17 cellular contexts compared by ENCODE assay signal in genomic region chr1:227343727-227344551, GRCh38. TPM values are rescaled to one million over a fixed set of nuclear protein-coding genes. Genes with fewer than 3 reads are reported as not detected.
DNase-seq lines count a peak whose midpoint lies in the region; ATAC-seq and TF ChIP-seq lines count a peak whose summit lies in the region.
"Had no signal": no experiment of that assay in that cellular context is flagged by ENCODE, and none has a peak within 500 bp of the region (broad histone marks: within the 10 kb centered on the region; RNA-seq: fewer than 3 reads in every experiment).

No MANE protein-coding gene starts in this region.

- TF ChIP-seq CTCF in PC-9 (conservative IDR thresholded peaks at IDR 0.05) = no peak

- H2AFZ ChIP-seq in PC-9 = no peak overlapping the region
- peak overlapping the region; percentile 64 for H2AFZ ChIP-seq in neuronal stem cell (ENCODE audit: low read length)

- peaks cover 18% of the 10 kb centered on the region; the same call in 1 of the 2 replicates for H3F3A ChIP-seq in PC-9 (ENCODE audit: insufficient read depth, low read depth)

- no peak overlapping the region for H3K9ac ChIP-seq in neuronal stem cell (ENCODE audit: low read depth, low read length, poor library complexity)

- no peak overlapping the region for H2AK5ac ChIP-seq in neuronal stem cell (ENCODE audit: low read depth, low read length)

- H3K4me1 ChIP-seq in PC-9 (replicated peaks; ENCODE audit: insufficient read depth) = peaks cover 15% of the 10 kb centered on the region
- peaks cover 0 to 6% of the 10 kb centered on the region in 2 donors for H3K4me1 ChIP-seq in neuronal stem cell (ENCODE audit: control insufficient read depth in 2 of 2, insufficient read depth in 1 of 2, low read depth in 1 of 2, low read length in 2 of 2)

- no peak overlapping the region for H3K4me3 ChIP-seq in PC-9
- H3K4me3 ChIP-seq in neuronal stem cell (ENCODE audit: low read length in 2 of 2) = no peak overlapping the region
- H3K4me3 ChIP-seq: transverse colon had no signal

- intact Hi-C loops in PC-9 (cut with micrococcal nuclease; ENCODE audit: unreplicated experiment) = no loop called here

- H3K79me2 ChIP-seq in PC-9 (ENCODE audit: low read depth) = no peaks in the 10 kb centered on the region

- no TSS peak for BruUV-seq in PC-9 (replicated peaks; lab: Mats Ljungman, UMichigan)

- no peak overlapping the region for H4K8ac ChIP-seq in neuronal stem cell (ENCODE audit: low read depth, low read length)

- no CpG with 5 or more reads among the region's 3 CpGs for WGBS in neuronal stem cell (ENCODE audit: extremely low coverage in 2 of 2, insufficient read length in 2 of 2, insufficient replicate concordance in 1 of 2), 2 donors

- H3K27me3 ChIP-seq in PC-9 (ENCODE audit: insufficient read depth, low read depth) = no peaks in the 10 kb centered on the region
- no peaks in the 10 kb centered on the region for H3K27me3 ChIP-seq in neuronal stem cell (ENCODE audit: control insufficient read depth in 3 of 3, insufficient read depth in 3 of 3, low read depth in 1 of 3, low read length in 3 of 3)
- H3K27me3 ChIP-seq: transverse colon had no signal

- H2BK120ac ChIP-seq in neuronal stem cell (ENCODE audit: low read depth, low read length) = no peak overlapping the region

- no peak overlapping the region for H2BK15ac ChIP-seq in neuronal stem cell (ENCODE audit: low read length)

- no peak overlapping the region for H3K23ac ChIP-seq in neuronal stem cell (ENCODE audit: low read depth, low read length, poor library complexity)

- peaks cover 9% of the 10 kb centered on the region for H3K9me3 ChIP-seq in PC-9 (ENCODE audit: insufficient read depth, low read depth)
- no peaks in the 10 kb centered on the region for H3K9me3 ChIP-seq in neuronal stem cell (replicated peaks in 1 of 2; ENCODE audit: control insufficient read depth in 2 of 2, insufficient read depth in 1 of 2, low read depth in 1 of 2, low read length in 2 of 2)
- H3K9me3 ChIP-seq: transverse colon had no signal

- H3K9me2 ChIP-seq in PC-9 (ENCODE audit: insufficient read depth) = no peaks in the 10 kb centered on the region

- no peak overlapping the region for H3K14ac ChIP-seq in neuronal stem cell (ENCODE audit: low read length)

- DNase-seq in COLO829 (ENCODE audit: low spot score) (peak; percentile 62), PC-9 (peak in 1 of 2 experiments; percentile 87), epidermal melanocyte (ENCODE audit: insufficient read length, low spot score) (peak; percentile 63), neuronal stem cell (ENCODE audit: low spot score) (no peak), NCI-H1930 (lab: John Stamatoyannopoulos, UW) (no peak), GF-D8 (lab: John Stamatoyannopoulos, UW) (no peak), islet precursor cell (no peak)
- DNase-seq: activated CD8-positive, alpha-beta memory T cell treated with anti-CD3 and anti-CD28 coated beads for 24 hours; DMS 273 treated with DMSO at 0.1 percent for 48 hours; H9; hypothalamus; naive B cell; NCI-H1694; SHP77; stimulated activated CD4-positive, alpha-beta T cell treated with anti-CD3 and anti-CD28 coated beads, Interleukin-4, amount 100 ng/mL, for 1 hour; transverse colon had no signal

- no peak overlapping the region for H3K4ac ChIP-seq in neuronal stem cell (ENCODE audit: low read length)

- H3K4me2 ChIP-seq in PC-9 = peak overlapping the region; percentile 32
- H3K4me2 ChIP-seq in neuronal stem cell (ENCODE audit: insufficient read depth, low read length, poor library complexity, severe bottlenecking) = no peak overlapping the region

- H2BK5ac ChIP-seq in neuronal stem cell (ENCODE audit: low read length) = no peak overlapping the region

- H3K27ac ChIP-seq in PC-9 = peak overlapping the region; percentile 69
- no peak overlapping the region for H3K27ac ChIP-seq in neuronal stem cell (replicated peaks; ENCODE audit: low read length)

- POLR2A ChIA-PET in PC-9 (lab: Charles Lee; ENCODE audit: unreplicated experiment) = interaction anchor here (0.6 kb wide), 2 partner anchors 16 to 78 kb away, joined by 7 to 13 read pairs; no protein-coding TSS in a partner anchor

- H3K79me1 ChIP-seq in neuronal stem cell (ENCODE audit: low read depth, low read length) = no peaks in the 10 kb centered on the region

- no peaks in the 10 kb centered on the region for H4K20me1 ChIP-seq in PC-9 (ENCODE audit: insufficient read depth)

- H3K36me3 ChIP-seq in PC-9 (ENCODE audit: low read depth) (no peaks in the 10 kb centered on the region), neuronal stem cell (replicated peaks in 1 of 2; ENCODE audit: control insufficient read depth in 2 of 2, insufficient read depth in 2 of 2, low read length in 2 of 2) (no peaks in the 10 kb centered on the region)
- H3K36me3 ChIP-seq: transverse colon had no signal

- no peak overlapping the region for H2BK12ac ChIP-seq in neuronal stem cell (ENCODE audit: low read length)

- no peak overlapping the region for H3K18ac ChIP-seq in neuronal stem cell (ENCODE audit: low read length)

- ATAC-seq in GM18498 (IDR thresholded peaks at IDR 0.05; ENCODE audit: unreplicated experiment) = no peak

- H4K91ac ChIP-seq in neuronal stem cell (ENCODE audit: low read depth, low read length, poor library complexity) = no peak overlapping the region

- CTCF ChIA-PET in PC-9 (lab: Charles Lee) = interaction anchor here (0.7 kb wide), 1 partner anchor 609 kb away, joined by 3 read pairs; no protein-coding TSS in a partner anchor

RNA-seq across cellular contexts. Expression of gene CDC42BPA, which starts 25.6 kb away (rescaled TPM):
- 45.5 and 47.5 TPM in 2 replicates for total RNA-seq in PC-9 (2021)
- polyA plus RNA-seq in neuronal stem cell (2013, experiment 1 of 2) = 10.3 TPM
- polyA plus RNA-seq in neuronal stem cell (2013, experiment 2 of 2) = 10.3 TPM

Comparison
In these comparisons a context has a peak if more than half of its experiments do, and no peak if none do; other contexts are left out.
1. DNase-seq: peak in COLO829 (single experiment) and epidermal melanocyte (single experiment); none in neuronal stem cell (single experiment), NCI-H1930 (0 of 2), GF-D8 (single experiment) and islet precursor cell (single experiment).